27 cellular contexts compared by ENCODE assay signal in genomic region chr2:48221846-48222516, GRCh38.
DNase-seq lines count a peak whose midpoint lies in the region; ATAC-seq, FAIRE-seq and TF ChIP-seq lines count a peak whose summit lies in the region.
"Had no signal": no experiment of that assay in that cellular context is flagged by ENCODE, and none has a peak within 500 bp of the region (broad histone marks: within the 10 kb centered on the region; RNA-seq: fewer than 3 reads in every experiment).

No MANE protein-coding gene starts in this region.

- TF ChIP-seq CTCF in bronchial epithelial cell (IDR thresholded peaks at IDR 0.05; ENCODE audit: insufficient read depth, low read length, severe bottlenecking) (no peak), progenitor cell of endocrine pancreas (IDR thresholded peaks at IDR 0.05; ENCODE audit: unreplicated experiment) (no peak)

- H3K4me3 ChIP-seq in bronchial epithelial cell (ENCODE audit: low read depth, low read length) = no peak overlapping the region
- H3K4me3 ChIP-seq: BLaER1 treated with 17β-estradiol and CSF1 and Interleukin-3, amounts not matched to agents 10 nM and 100 nM; HAP-1; heart left ventricle; tibial artery had no signal

- H3K4me3 Mint-ChIP-seq in progenitor cell of endocrine pancreas (ENCODE audit: low read depth) = no peak overlapping the region
- H3K4me3 Mint-ChIP-seq: activated CD4-positive, alpha-beta memory T cell treated with anti-CD3 and anti-CD28 coated beads for 36 hours; activated T-cell treated with anti-CD3 and anti-CD28 coated beads, Interleukin-2, amount 50 U/mL, for 4 hours; dendritic cell treated with granulocyte-macrophage colony-stimulating factor and Interleukin-4, amounts not matched to agents 40 ng/mL and 50 ng/mL, for 4 days; memory B cell; nephron; stimulated activated memory B cell treated with anti-CD40 and anti-IgM and Interleukin-4, amounts not matched to agents 10 μg/mL and 1 μg/mL and 100 μg/mL, for 72 hours had no signal

- no peak for FAIRE-seq in bronchial epithelial cell (lab: Jason Lieb, UNC)
- FAIRE-seq: GM18507, GM19239, RCC 7860 had no signal

- DNase-seq in DMS153 (lab: John Stamatoyannopoulos, UW) (peak; percentile 47), DMS153 treated with DMSO at 0.1 percent for 48 hours (lab: John Stamatoyannopoulos, UW; ENCODE audit: unreplicated experiment) (no peak), NCI-H146 treated with DMSO at 0.1 percent for 48 hours (lab: John Stamatoyannopoulos, UW; ENCODE audit: unreplicated experiment) (peak; percentile 76), bronchial epithelial cell (ENCODE audit: low read depth) (peak; percentile 84), progenitor cell of endocrine pancreas (ENCODE audit: low spot score, unreplicated experiment) (no peak), kidney glomerular epithelial cell (lab: John Stamatoyannopoulos, UW) (no peak)
- DNase-seq in stimulated activated CD4-positive, alpha-beta T cell treated with anti-CD3 and anti-CD28 coated beads, Interleukin-4, amount 100 ng/mL, for 24 hours = no peak
- DNase-seq: 8988T; activated CD4-positive, alpha-beta memory T cell treated with anti-CD3 and anti-CD28 coated beads for 36 hours; activated T-cell treated with anti-CD3 and anti-CD28 coated beads, Interleukin-2, amount 50 U/mL, for 4 hours; DMS 273 treated with DMSO at 0.1 percent for 48 hours; heart left ventricle; MM.1S; NCI-H526; stimulated activated CD4-positive, alpha-beta T cell treated with anti-CD3 and anti-CD28 coated beads, Interleukin-12 subunit alpha, Interleukin-12 subunit beta, amount 100 ng/mL, for 4 hours; tibial artery had no signal

- H3K4me1 Mint-ChIP-seq in progenitor cell of endocrine pancreas (ENCODE audit: low read depth) = peaks cover 14% of the 10 kb centered on the region
- H3K4me1 Mint-ChIP-seq: nephron had no signal

- no peaks in the 10 kb centered on the region for H3K9me3 Mint-ChIP-seq in progenitor cell of endocrine pancreas (ENCODE audit: low read depth)
- H3K9me3 Mint-ChIP-seq: activated CD4-positive, alpha-beta memory T cell treated with anti-CD3 and anti-CD28 coated beads for 36 hours; activated T-cell treated with anti-CD3 and anti-CD28 coated beads, Interleukin-2, amount 50 U/mL, for 4 hours; dendritic cell treated with granulocyte-macrophage colony-stimulating factor and Interleukin-4, amounts not matched to agents 40 ng/mL and 50 ng/mL, for 4 days; memory B cell; nephron; stimulated activated memory B cell treated with anti-CD40 and anti-IgM and Interleukin-4, amounts not matched to agents 10 μg/mL and 1 μg/mL and 100 μg/mL, for 72 hours had no signal

- H3K27ac Mint-ChIP-seq in progenitor cell of endocrine pancreas = peak overlapping the region; percentile 50
- H3K27ac Mint-ChIP-seq: activated CD4-positive, alpha-beta memory T cell treated with anti-CD3 and anti-CD28 coated beads for 36 hours; memory B cell; nephron had no signal

- no peak for ATAC-seq in GM18873 (IDR thresholded peaks at IDR 0.05; ENCODE audit: low FRiP score, unreplicated experiment)
- ATAC-seq: activated naive CD4-positive, alpha-beta T cell treated with anti-CD3 and anti-CD28 coated beads, Interleukin-2, amount 50 U/mL, for 72 hours; activated T-cell treated with anti-CD3 and anti-CD28 coated beads, Interleukin-2, amount 50 U/mL, for 4 hours; heart left ventricle; stimulated activated memory B cell treated with anti-CD40 and anti-IgM and Interleukin-4, amounts not matched to agents 10 μg/mL and 1 μg/mL and 100 μg/mL, for 72 hours had no signal

- no peaks in the 10 kb centered on the region for H3K27me3 Mint-ChIP-seq in progenitor cell of endocrine pancreas
- H3K27me3 Mint-ChIP-seq: activated CD4-positive, alpha-beta memory T cell treated with anti-CD3 and anti-CD28 coated beads for 36 hours; dendritic cell treated with granulocyte-macrophage colony-stimulating factor and Interleukin-4, amounts not matched to agents 40 ng/mL and 50 ng/mL, for 4 days; memory B cell; stimulated activated memory B cell treated with anti-CD40 and anti-IgM and Interleukin-4, amounts not matched to agents 10 μg/mL and 1 μg/mL and 100 μg/mL, for 72 hours had no signal

- no peaks in the 10 kb centered on the region for H3K36me3 Mint-ChIP-seq in progenitor cell of endocrine pancreas (ENCODE audit: insufficient read depth)
- H3K36me3 Mint-ChIP-seq: activated CD4-positive, alpha-beta memory T cell treated with anti-CD3 and anti-CD28 coated beads for 36 hours; activated naive CD4-positive, alpha-beta T cell treated with anti-CD3 and anti-CD28 coated beads, Interleukin-2, amount 50 U/mL, for 72 hours; memory B cell; stimulated activated memory B cell treated with anti-CD40 and anti-IgM and Interleukin-4, amounts not matched to agents 10 μg/mL and 1 μg/mL and 100 μg/mL, for 72 hours had no signal

- no peaks in the 10 kb centered on the region for H3K36me3 ChIP-seq in bronchial epithelial cell (ENCODE audit: control insufficient read depth, insufficient read depth, low read length)
- H3K36me3 ChIP-seq: BLaER1 treated with 17β-estradiol and CSF1 and Interleukin-3, amounts not matched to agents 10 nM and 100 nM; HAP-1; heart left ventricle; tibial artery had no signal

- no peaks in the 10 kb centered on the region for H3K27me3 ChIP-seq in bronchial epithelial cell (ENCODE audit: control insufficient read depth, insufficient read depth, low read length)
- H3K27me3 ChIP-seq: BLaER1 treated with 17β-estradiol and CSF1 and Interleukin-3, amounts not matched to agents 10 nM and 100 nM; heart left ventricle; tibial artery had no signal

Comparison
In these comparisons a context has a peak if more than half of its experiments do, and no peak if none do; other contexts are left out.
1. DNase-seq: peak in DMS153 (single experiment), NCI-H146 treated with DMSO at 0.1 percent for 48 hours (single experiment) and bronchial epithelial cell (single experiment); none in DMS153 treated with DMSO at 0.1 percent for 48 hours (single experiment), progenitor cell of endocrine pancreas (single experiment), stimulated activated CD4-positive, alpha-beta T cell treated with anti-CD3 and anti-CD28 coated beads, Interleukin-4, amount 100 ng/mL, for 24 hours (single experiment) and kidney glomerular epithelial cell (single experiment).